ENCODE assay signal across 2 cellular contexts in genomic region chr15:68557469-68558317, GRCh38.
TF ChIP-seq lines count a peak whose summit lies in the region.

No MANE protein-coding gene starts in this region.

TF ChIP-seq in HEK293, 187 proteins besides CTCF, POLR2A, EP300 and RAD21 (continued from another document):
- TF ChIP-seq GLI4 (tag by site-specific recombination; IDR thresholded peaks at IDR 0.05): no peak

TF ChIP-seq in H1, 55 proteins besides CTCF, POLR2A, EP300 and RAD21 (continued from another document):
- TF ChIP-seq CHD7 (IDR thresholded peaks at IDR 0.05; ENCODE audit: insufficient replicate concordance, low read length): no peak
- TF ChIP-seq SIN3A (conservative IDR thresholded peaks at IDR 0.05 in 1 of 2, IDR thresholded peaks at IDR 0.05 in 1 of 2; ENCODE audit: low read depth in 1 of 2, low read length in 2 of 2): no peak
- no peak for TF ChIP-seq SIX5 (IDR thresholded peaks at IDR 0.05; ENCODE audit: low read depth, low read length)
- no peak for TF ChIP-seq CHD2 (IDR thresholded peaks at IDR 0.05; ENCODE audit: low read length)
- no peak for TF ChIP-seq TBP (IDR thresholded peaks at IDR 0.05; ENCODE audit: low read depth, low read length)
- TF ChIP-seq POU5F1 (IDR thresholded peaks at IDR 0.05; ENCODE audit: low read depth, low read length): no peak
- TF ChIP-seq RBBP5 (IDR thresholded peaks at IDR 0.05; ENCODE audit: borderline replicate concordance, low read depth, low read length): no peak
- TF ChIP-seq MAX (IDR thresholded peaks at IDR 0.05): no peak
- no peak for TF ChIP-seq SRF (IDR thresholded peaks at IDR 0.05; ENCODE audit: low read depth, low read length)
- TF ChIP-seq KDM1A (IDR thresholded peaks at IDR 0.05; ENCODE audit: borderline replicate concordance, low read length): no peak
- TF ChIP-seq BRCA1 (IDR thresholded peaks at IDR 0.05; ENCODE audit: low read depth, low read length): no peak
